8 cellular contexts compared by ENCODE assay signal in genomic region chr9:5627686-5628085, GRCh38. TPM values are rescaled to one million over a fixed set of nuclear protein-coding genes. Genes with fewer than 3 reads are reported as not detected.
DNase-seq lines count a peak whose midpoint lies in the region; ATAC-seq and TF ChIP-seq lines count a peak whose summit lies in the region.
"Not testable (repeated sequence)": the region's sequence is repeated elsewhere in the genome, so short reads cannot be mapped to it uniquely, and the experiment has no call there.

No MANE protein-coding gene starts in this region.

- H3K4me3 Mint-ChIP-seq in GM23338 (peak overlapping the region; percentile 96), natural killer cell (peak overlapping the region; percentile 91)
- H3K4me3 Mint-ChIP-seq in activated T-helper 17 cell treated with anti-CD3 and anti-CD28 coated beads, Interleukin-2, amount 50 U/mL, for 72 hours, result peak overlapping the region; percentile 95
- peak overlapping the region; percentile 90 for H3K4me3 Mint-ChIP-seq in dendritic cell treated with granulocyte-macrophage colony-stimulating factor and Interleukin-4, amounts not matched to agents 40 ng/mL and 50 ng/mL, for 4 days
- H3K4me3 Mint-ChIP-seq in stimulated activated effector memory CD8-positive, alpha-beta T cell treated with anti-CD3 and anti-CD28 coated beads, Interleukin-12 subunit alpha, Interleukin-12 subunit beta, amount 100 ng/mL, for 72 hours, result peak overlapping the region; percentile 99

- CTCF ChIA-PET in A673 (lab: Charles Lee); Panc1 (lab: Charles Lee): not testable (repeated sequence)

- peaks cover 14% of the 10 kb centered on the region for H3K27me3 Mint-ChIP-seq in GM23338 (ENCODE audit: insufficient read depth, low read depth, poor library complexity)
- not testable (repeated sequence) for H3K27me3 Mint-ChIP-seq in activated T-helper 17 cell treated with anti-CD3 and anti-CD28 coated beads, Interleukin-2, amount 50 U/mL, for 72 hours; dendritic cell treated with granulocyte-macrophage colony-stimulating factor and Interleukin-4, amounts not matched to agents 40 ng/mL and 50 ng/mL, for 4 days; natural killer cell (ENCODE audit: low read depth in 2 of 2)

- H3K36me3 ChIP-seq in A673 (ENCODE audit: insufficient read depth, low read length, poor library complexity, severe bottlenecking); GM23338 (ENCODE audit: insufficient read depth); Panc1 (ENCODE audit: control insufficient read depth, insufficient read depth, low read length); hepatocyte (replicated peaks; ENCODE audit: insufficient read depth, low read depth): not testable (repeated sequence)

- ATAC-seq in GM23338; Panc1; activated T-helper 17 cell treated with anti-CD3 and anti-CD28 coated beads, Interleukin-2, amount 50 U/mL, for 72 hours (replicated peaks); natural killer cell; stimulated activated effector memory CD8-positive, alpha-beta T cell treated with anti-CD3 and anti-CD28 coated beads, Interleukin-12 subunit alpha, Interleukin-12 subunit beta, amount 100 ng/mL, for 72 hours: not testable (repeated sequence)

- H3K4me1 ChIP-seq in A673 (ENCODE audit: insufficient read depth, low read length, poor library complexity, severe bottlenecking) (peaks cover 28% of the 10 kb centered on the region), GM23338 (ENCODE audit: insufficient read depth) (peaks cover 17% of the 10 kb centered on the region), hepatocyte (ENCODE audit: insufficient read depth) (peaks cover 20% of the 10 kb centered on the region)
- not testable (repeated sequence) for H3K4me1 ChIP-seq in Panc1 (ENCODE audit: control insufficient read depth, insufficient read depth, low read length)

- not testable (repeated sequence) for H3K27me3 ChIP-seq in A673 (replicated peaks; ENCODE audit: insufficient read depth, low read depth, low read length, poor library complexity); GM23338 (ENCODE audit: insufficient read depth); Panc1 (ENCODE audit: control insufficient read depth, insufficient read depth, low read length); hepatocyte

- WGBS in hepatocyte (ENCODE audit: low lambda C conversion rate, missing lambda C conversion rate), result 84% methylated on average over 11 of the region's 11 CpGs

- not testable (repeated sequence) for BruUV-seq in A673 (replicated peaks; lab: Mats Ljungman, UMichigan); Panc1 (replicated peaks; lab: Mats Ljungman, UMichigan)

- H3K79me2 ChIP-seq in GM23338 (replicated peaks; ENCODE audit: insufficient read depth) (peaks cover 32% of the 10 kb centered on the region), hepatocyte (peaks cover 72% of the 10 kb centered on the region)

- TF ChIP-seq CTCF in A673 (conservative IDR thresholded peaks at IDR 0.05; ENCODE audit: low read depth, low read length); GM23338 (conservative IDR thresholded peaks at IDR 0.05; ENCODE audit: low read depth in 2 of 2); Panc1 (IDR thresholded peaks at IDR 0.05); hepatocyte (IDR thresholded peaks at IDR 0.05; ENCODE audit: poor library complexity); natural killer cell (IDR thresholded peaks at IDR 0.05): not testable (repeated sequence)

- POLR2A ChIA-PET in A673 (lab: Charles Lee; ENCODE audit: low non-redundant PET), result interaction anchor here (0.6 kb wide), 1 partner anchor 488 kb away, joined by 6 read pairs; no protein-coding TSS in a partner anchor
- POLR2A ChIA-PET in Panc1 (lab: Charles Lee), result not testable (repeated sequence)

- not testable (repeated sequence) for H3K9me3 Mint-ChIP-seq in GM23338; activated T-helper 17 cell treated with anti-CD3 and anti-CD28 coated beads, Interleukin-2, amount 50 U/mL, for 72 hours; dendritic cell treated with granulocyte-macrophage colony-stimulating factor and Interleukin-4, amounts not matched to agents 40 ng/mL and 50 ng/mL, for 4 days; natural killer cell; stimulated activated effector memory CD8-positive, alpha-beta T cell treated with anti-CD3 and anti-CD28 coated beads, Interleukin-12 subunit alpha, Interleukin-12 subunit beta, amount 100 ng/mL, for 72 hours

- not testable (repeated sequence) for H3F3A ChIP-seq in GM23338 (replicated peaks; ENCODE audit: low read depth)

- H3K36me3 Mint-ChIP-seq in GM23338 (ENCODE audit: low read depth); natural killer cell: not testable (repeated sequence)
- peaks cover 29% of the 10 kb centered on the region for H3K36me3 Mint-ChIP-seq in activated T-helper 17 cell treated with anti-CD3 and anti-CD28 coated beads, Interleukin-2, amount 50 U/mL, for 72 hours (ENCODE audit: low read depth)
- H3K36me3 Mint-ChIP-seq in dendritic cell treated with granulocyte-macrophage colony-stimulating factor and Interleukin-4, amounts not matched to agents 40 ng/mL and 50 ng/mL, for 4 days (ENCODE audit: low read depth), result peaks cover 30% of the 10 kb centered on the region
- peaks cover 33% of the 10 kb centered on the region for H3K36me3 Mint-ChIP-seq in stimulated activated effector memory CD8-positive, alpha-beta T cell treated with anti-CD3 and anti-CD28 coated beads, Interleukin-12 subunit alpha, Interleukin-12 subunit beta, amount 100 ng/mL, for 72 hours

- H4K20me1 ChIP-seq in GM23338 (replicated peaks; ENCODE audit: insufficient read depth), result not testable (repeated sequence)
- H4K20me1 ChIP-seq in hepatocyte (ENCODE audit: insufficient read depth, poor library complexity, severe bottlenecking), result peaks cover 14% of the 10 kb centered on the region

- H3K27ac Mint-ChIP-seq in GM23338, result 0 out of 2 replicates have a peak overlapping the region, but pooled peaks have one; percentile 77
- H3K27ac Mint-ChIP-seq in activated T-helper 17 cell treated with anti-CD3 and anti-CD28 coated beads, Interleukin-2, amount 50 U/mL, for 72 hours, result peak overlapping the region; percentile 87
- peak overlapping the region; percentile 94 for H3K27ac Mint-ChIP-seq in dendritic cell treated with granulocyte-macrophage colony-stimulating factor and Interleukin-4, amounts not matched to agents 40 ng/mL and 50 ng/mL, for 4 days
- H3K27ac Mint-ChIP-seq in natural killer cell, result peak overlapping the region; percentile 87 to 93
- peak overlapping the region; percentile 92 for H3K27ac Mint-ChIP-seq in stimulated activated effector memory CD8-positive, alpha-beta T cell treated with anti-CD3 and anti-CD28 coated beads, Interleukin-12 subunit alpha, Interleukin-12 subunit beta, amount 100 ng/mL, for 72 hours

- H3K27ac ChIP-seq in A673 (ENCODE audit: low read depth, low read length, poor library complexity, severe bottlenecking) (peak overlapping the region; percentile 94), Panc1 (ENCODE audit: low read length) (peak overlapping the region; percentile 76; the same call in 1 of the 2 replicates), hepatocyte (peak overlapping the region; percentile 92)
- not testable (repeated sequence) for H3K27ac ChIP-seq in GM23338 (ENCODE audit: low read depth)

- H3K4me3 ChIP-seq in A673 (ENCODE audit: low read depth, low read length, poor library complexity, severe bottlenecking) (peak overlapping the region; percentile 98), GM23338 (peak overlapping the region; percentile 79), Panc1 (ENCODE audit: low read depth in 2 of 2, low read length in 2 of 2) (peak overlapping the region; percentile 63 to 78), hepatocyte (peak overlapping the region; percentile 96)

- H3K4me1 Mint-ChIP-seq in GM23338 (peaks cover 24% of the 10 kb centered on the region), natural killer cell (peaks cover 42 to 46% of the 10 kb centered on the region in 2 donors)
- H3K4me1 Mint-ChIP-seq in activated T-helper 17 cell treated with anti-CD3 and anti-CD28 coated beads, Interleukin-2, amount 50 U/mL, for 72 hours, result peaks cover 19% of the 10 kb centered on the region
- H3K4me1 Mint-ChIP-seq in dendritic cell treated with granulocyte-macrophage colony-stimulating factor and Interleukin-4, amounts not matched to agents 40 ng/mL and 50 ng/mL, for 4 days (ENCODE audit: low read depth), result peaks cover 34% of the 10 kb centered on the region
- peaks cover 42% of the 10 kb centered on the region for H3K4me1 Mint-ChIP-seq in stimulated activated effector memory CD8-positive, alpha-beta T cell treated with anti-CD3 and anti-CD28 coated beads, Interleukin-12 subunit alpha, Interleukin-12 subunit beta, amount 100 ng/mL, for 72 hours

- H2AFZ ChIP-seq in GM23338 (peak overlapping the region; percentile 99; the same call in 1 of the 2 replicates), hepatocyte (peak overlapping the region; percentile 80)

- DNase-seq in A673 (ENCODE audit: low spot score); GM23338 (ENCODE audit: low spot score); Panc1 (ENCODE audit: low read depth, low spot score); hepatocyte (ENCODE audit: low spot score); natural killer cell; stimulated activated effector memory CD8-positive, alpha-beta T cell treated with anti-CD3 and anti-CD28 coated beads, Interleukin-12 subunit alpha, Interleukin-12 subunit beta, amount 100 ng/mL, for 72 hours (ENCODE audit: low spot score in 2 of 2): not testable (repeated sequence)

- H3K9me3 ChIP-seq in A673 (ENCODE audit: low read depth, low read length, poor library complexity, severe bottlenecking); Panc1 (ENCODE audit: control insufficient read depth, insufficient read depth, low read depth, low read length); hepatocyte (ENCODE audit: low read depth): not testable (repeated sequence)

- H3K4me2 ChIP-seq in GM23338 (peak overlapping the region; percentile 83), hepatocyte (peak overlapping the region; percentile 75)

- intact Hi-C loops in A673 (cut with micrococcal nuclease; ENCODE audit: unreplicated experiment), result loop anchor here (5.0 kb wide), 2 partner anchors 205 to 380 kb away; partner anchors contain the start of gene ERMP1
- intact Hi-C loops in Panc1 (cut with micrococcal nuclease; ENCODE audit: unreplicated experiment), result not testable (repeated sequence)
- intact Hi-C loops in dendritic cell treated with granulocyte-macrophage colony-stimulating factor and Interleukin-4, amounts not matched to agents 40 ng/mL and 50 ng/mL, for 4 days (cut with micrococcal nuclease), result loop anchor here (1.0 kb wide), 1 partner anchor 177 kb away; the partner anchor contains the start of gene CD274
- intact Hi-C loops in natural killer cell (cut with micrococcal nuclease), result loop anchor here (2.0 to 10.0 kb wide), 6 partner anchors 191 to 1130 kb away; partner anchors contain the start of genes JAK2, KDM4C, PLGRKT and RANBP6

- in situ Hi-C loops in Panc1 (cut with HindIII; ENCODE audit: low pct_unique_long_range_greater_than_20kb, low sequenced_read_pairs), result not testable (repeated sequence)

- not testable (repeated sequence) for H3K9me2 ChIP-seq in GM23338 (ENCODE audit: insufficient read depth); hepatocyte (replicated peaks; ENCODE audit: insufficient read depth)

RNA-seq across cellular contexts. Expression of gene RIC1, which starts 1.2 kb away (rescaled TPM):
- 23.3 and 24.7 TPM in 2 replicates for total RNA-seq in A673 (2021)
- total RNA-seq in GM23338 (2014; rRNA removed; shearing (Covaris generic)), result 31.5 and 34.9 TPM in 2 replicates
- polyA plus RNA-seq in GM23338 (2016; fragmentation: Nextera tagmentation; extraction: Ambion mirVana), result 5.7 and 7.8 TPM in 2 replicates
- 7.0 TPM for total RNA-seq in Panc1 (2021; ENCODE audit: unreplicated experiment)
- polyA plus RNA-seq in Panc1 (2012; ENCODE audit: insufficient read length), result 3.2 TPM
- total RNA-seq in activated T-helper 17 cell treated with anti-CD3 and anti-CD28 coated beads, Interleukin-2, amount 50 U/mL, for 72 hours, result 10 to 100 TPM; 20.1 to 20.3 TPM
- 34.9 and 45.6 TPM in 2 replicates for total RNA-seq in hepatocyte
- 9.5 and 11.2 TPM in 2 replicates for polyA plus RNA-seq in hepatocyte
- total RNA-seq in natural killer cell, result 10 to 100 TPM; 23.5 to 33.9 (median 31.8) TPM
